ENCODE assay signal across 16 cellular contexts in the genomic region with DNA sequence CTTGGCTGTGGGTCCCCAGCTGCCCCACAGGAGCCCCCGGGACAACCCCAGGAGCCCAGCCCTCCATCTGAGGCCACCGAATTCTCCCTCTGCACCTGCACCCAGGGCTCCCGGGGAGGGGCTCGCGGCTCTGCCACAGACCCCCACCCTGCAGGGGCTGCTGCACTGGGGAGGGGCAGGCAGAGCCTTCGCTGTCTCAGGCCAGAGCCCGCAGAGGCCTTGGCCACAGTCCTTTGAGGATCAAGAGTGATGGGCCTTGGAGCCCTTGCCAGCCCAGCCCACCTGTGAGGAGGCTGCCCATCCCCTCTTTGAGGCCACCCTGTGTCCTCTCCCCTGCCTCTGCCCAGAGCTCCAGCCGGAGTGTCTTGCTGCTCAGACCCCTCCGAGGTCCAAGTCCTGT. TPM values are rescaled to one million over a fixed set of nuclear protein-coding genes. Genes with fewer than 3 reads are reported as not detected.
DNase-seq lines count a peak whose midpoint lies in the region; ATAC-seq and TF ChIP-seq lines count a peak whose summit lies in the region.
"Had no signal": no experiment of that assay in that cellular context is flagged by ENCODE, and none has a peak within 500 bp of the region (broad histone marks: within the 10 kb centered on the region; RNA-seq: fewer than 3 reads in every experiment).

No MANE protein-coding gene starts in this region.

- H3K9me3 Mint-ChIP-seq in stimulated activated effector memory CD8-positive, alpha-beta T cell treated with anti-CD3 and anti-CD28 coated beads, Interleukin-12 subunit alpha, Interleukin-12 subunit beta, amount 100 ng/mL, for 72 hours, result no peaks in the 10 kb centered on the region
- H3K9me3 Mint-ChIP-seq: activated T-cell treated with anti-CD3 and anti-CD28 coated beads, Interleukin-2, amount 50 U/mL, for 72 hours; stimulated activated naive CD8-positive, alpha-beta T cell treated with anti-CD3 and anti-CD28 coated beads, Interleukin-15, Interleukin-2, amounts not matched to agents 100 ng/mL and 50 ng/mL, for 24 hours had no signal

- H3K27me3 ChIP-seq in SK-N-SH (ENCODE audit: insufficient read depth), result no peaks in the 10 kb centered on the region
- peaks cover 4% of the 10 kb centered on the region; the same call in 1 of the 2 replicates for H3K27me3 ChIP-seq in OCI-LY3 (ENCODE audit: low read depth, low read length)
- H3K27me3 ChIP-seq in spleen (replicated peaks in 1 of 7), result peaks cover 10 to 81% (median 60%) of the 10 kb centered on the region in 7 donors

- H3K4me1 ChIP-seq in SK-N-SH (ENCODE audit: control insufficient read depth in 1 of 2, insufficient read depth in 2 of 2, low read depth in 1 of 2, low read length in 1 of 2) (peaks cover 0 to 12% of the 10 kb centered on the region in 2 experiments; a peak in 1 of 4 replicates), OCI-LY3 (ENCODE audit: low read length) (no peaks in the 10 kb centered on the region), spleen (peaks cover 5 to 14% (median 9%) of the 10 kb centered on the region in 6 donors), OCI-LY7 (ENCODE audit: insufficient read depth, low read length, poor library complexity, severe bottlenecking) (no peaks in the 10 kb centered on the region)
- H3K4me1 ChIP-seq: BE2C had no signal

- peaks cover 6% of the 10 kb centered on the region for H3K4me1 Mint-ChIP-seq in stimulated activated effector memory CD8-positive, alpha-beta T cell treated with anti-CD3 and anti-CD28 coated beads, Interleukin-12 subunit alpha, Interleukin-12 subunit beta, amount 100 ng/mL, for 72 hours
- H3K4me1 Mint-ChIP-seq: nephron had no signal

- TF ChIP-seq POLR2A in spleen (IDR thresholded peaks at IDR 0.05), result no peak

- POLR2A ChIA-PET in SK-N-SH (lab: Yijun Ruan, JAX), result interaction anchor here (0.8 to 1.3 kb wide), 2 partner anchors 35 to 70 kb away, joined by 3 to 6 read pairs; no protein-coding TSS in a partner anchor
- POLR2A ChIA-PET in OCI-LY7 (lab: Charles Lee), result no interaction called here

- peak overlapping the region; percentile 59 to 73; a peak in 2 of 4 replicates for H3K4me3 ChIP-seq in SK-N-SH (ENCODE audit: low read depth in 2 of 2, low read length in 1 of 2)
- no peak overlapping the region for H3K4me3 ChIP-seq in OCI-LY3 (ENCODE audit: low read length)
- no peak overlapping the region for H3K4me3 ChIP-seq in spleen
- H3K4me3 ChIP-seq in OCI-LY7 (ENCODE audit: low read depth, low read length, poor library complexity, severe bottlenecking), result no peak overlapping the region

- intact Hi-C loops in spleen (cut with DNase I; ENCODE audit: low total_unique reads), result no loop called here
- intact Hi-C loops in OCI-LY7 (cut with micrococcal nuclease; ENCODE audit: unreplicated experiment), result no loop called here

- no peak for TF ChIP-seq EP300 in SK-N-SH (IDR thresholded peaks at IDR 0.05; ENCODE audit: borderline replicate concordance in 1 of 2, low read depth in 1 of 2, low read length in 1 of 2)

- no TSS peak for BruUV-seq in OCI-LY7 (replicated peaks; lab: Mats Ljungman, UMichigan)

- CTCF ChIA-PET in SK-N-SH (lab: Yijun Ruan, JAX), result interaction anchor here (1.0 to 2.5 kb wide), 15 partner anchors 7 to 106 kb away, joined by 3 to 24 read pairs (median 5); partner anchors contain the start of gene NOC2L
- CTCF ChIA-PET in OCI-LY7 (lab: Charles Lee; ENCODE audit: unreplicated experiment), result no interaction called here

- H3K9me2 ChIP-seq in SK-N-SH (no peaks in the 10 kb centered on the region), OCI-LY7 (ENCODE audit: insufficient read depth, low read length) (no peaks in the 10 kb centered on the region)

- no peak for TF ChIP-seq RAD21 in SK-N-SH (IDR thresholded peaks at IDR 0.05; ENCODE audit: low read length)

- H3K27ac ChIP-seq in SK-N-SH (ENCODE audit: low read depth in 2 of 2, low read length in 1 of 2) (no peak overlapping the region), OCI-LY3 (ENCODE audit: low read length) (no peak overlapping the region), epithelial cell of prostate (peak overlapping the region; percentile 57), spleen (no peak overlapping the region), OCI-LY7 (ENCODE audit: low read depth, low read length, poor library complexity, severe bottlenecking) (no peak overlapping the region)
- H3K27ac ChIP-seq: tibial nerve had no signal

- H4K20me1 ChIP-seq in SK-N-SH (ENCODE audit: insufficient read depth) (no peaks in the 10 kb centered on the region), OCI-LY3 (ENCODE audit: insufficient read depth, low read length) (no peaks in the 10 kb centered on the region), OCI-LY7 (ENCODE audit: insufficient read depth, low read length) (no peaks in the 10 kb centered on the region; the same call in 1 of the 2 replicates)

- peaks cover 3% of the 10 kb centered on the region for H3F3A ChIP-seq in SK-N-SH (replicated peaks; ENCODE audit: insufficient read depth)

- no peaks in the 10 kb centered on the region for H3K9me3 ChIP-seq in SK-N-SH
- no peaks in the 10 kb centered on the region for H3K9me3 ChIP-seq in OCI-LY3 (ENCODE audit: insufficient read depth, low read length)
- H3K9me3 ChIP-seq in spleen, result no peaks in the 10 kb centered on the region
- no peaks in the 10 kb centered on the region for H3K9me3 ChIP-seq in OCI-LY7 (ENCODE audit: low read length)
- H3K9me3 ChIP-seq: BE2C, tibial nerve had no signal

- H2AFZ ChIP-seq in SK-N-SH (ENCODE audit: low read depth), result no peak overlapping the region
- no peak overlapping the region for H2AFZ ChIP-seq in OCI-LY3 (ENCODE audit: low read depth, low read length)
- H2AFZ ChIP-seq in OCI-LY7 (ENCODE audit: low read length), result no peak overlapping the region

- no peak overlapping the region for H3K27ac Mint-ChIP-seq in stimulated activated effector memory CD8-positive, alpha-beta T cell treated with anti-CD3 and anti-CD28 coated beads, Interleukin-12 subunit alpha, Interleukin-12 subunit beta, amount 100 ng/mL, for 72 hours
- H3K27ac Mint-ChIP-seq: activated naive CD8-positive, alpha-beta T cell; activated T-cell treated with anti-CD3 and anti-CD28 coated beads, Interleukin-2, amount 50 U/mL, for 72 hours; progenitor cell of endocrine pancreas; stimulated activated naive CD8-positive, alpha-beta T cell treated with anti-CD3 and anti-CD28 coated beads, Interleukin-15, Interleukin-2, amounts not matched to agents 100 ng/mL and 50 ng/mL, for 24 hours had no signal

- no peak for TF ChIP-seq CTCF in SK-N-SH (IDR thresholded peaks at IDR 0.05)
- no peak for TF ChIP-seq CTCF in OCI-LY3 (IDR thresholded peaks at IDR 0.05; ENCODE audit: low read depth, low read length)
- TF ChIP-seq CTCF in spleen (IDR thresholded peaks at IDR 0.05 in 8 of 11, conservative IDR thresholded peaks at IDR 0.05 in 3 of 11), result no peak
- no peak for TF ChIP-seq CTCF in OCI-LY7 (conservative IDR thresholded peaks at IDR 0.05; ENCODE audit: low read length)

- H3K9ac ChIP-seq in SK-N-SH, result no peak overlapping the region
- H3K9ac ChIP-seq in OCI-LY3 (ENCODE audit: low read length), result no peak overlapping the region

- H3K36me3 ChIP-seq in SK-N-SH (replicated peaks in 1 of 2; ENCODE audit: control insufficient read depth in 1 of 2, insufficient read depth in 2 of 2, low read length in 1 of 2) (no peaks in the 10 kb centered on the region), OCI-LY3 (replicated peaks; ENCODE audit: low read depth, low read length) (no peaks in the 10 kb centered on the region), spleen (no peaks in the 10 kb centered on the region), OCI-LY7 (ENCODE audit: insufficient read depth, low read length) (no peaks in the 10 kb centered on the region)
- H3K36me3 ChIP-seq: BE2C, tibial nerve had no signal

- DNase-seq in SK-N-SH (no peak), epithelial cell of prostate (ENCODE audit: low read depth, low spot score) (no peak), NCI-H524 (lab: John Stamatoyannopoulos, UW) (no peak), spleen (no peak), OCI-LY7 (ENCODE audit: low spot score) (no peak)
- no peak for DNase-seq in stimulated activated effector memory CD8-positive, alpha-beta T cell treated with anti-CD3 and anti-CD28 coated beads, Interleukin-12 subunit alpha, Interleukin-12 subunit beta, amount 100 ng/mL, for 72 hours (ENCODE audit: low spot score in 2 of 2)
- DNase-seq: NCI-H774 had no signal

- 77% methylated on average over 5 of the region's 9 CpGs for WGBS in SK-N-SH (ENCODE audit: low lambda C conversion rate)
- 58 to 76% (median 70%) methylated on average over 9 of the region's 9 CpGs for WGBS in spleen, 5 donors

- no peak for ATAC-seq in SK-N-SH treated with all-trans-retinoic acid at 6 μM for 48 hours
- ATAC-seq in stimulated activated effector memory CD8-positive, alpha-beta T cell treated with anti-CD3 and anti-CD28 coated beads, Interleukin-12 subunit alpha, Interleukin-12 subunit beta, amount 100 ng/mL, for 72 hours, result no peak

- no peaks in the 10 kb centered on the region for H3K79me2 ChIP-seq in SK-N-SH (ENCODE audit: insufficient read depth)
- H3K79me2 ChIP-seq in OCI-LY3 (ENCODE audit: low read length), result no peaks in the 10 kb centered on the region
- no peaks in the 10 kb centered on the region for H3K79me2 ChIP-seq in OCI-LY7 (ENCODE audit: insufficient read depth, low read depth, low read length)

- H3K4me2 ChIP-seq in SK-N-SH (peak overlapping the region; percentile 88), OCI-LY3 (ENCODE audit: low read length) (peak overlapping the region; percentile 92; the same call in 1 of the 2 replicates), OCI-LY7 (ENCODE audit: low read length) (no peak overlapping the region)

- H3K4me3 Mint-ChIP-seq in stimulated activated effector memory CD8-positive, alpha-beta T cell treated with anti-CD3 and anti-CD28 coated beads, Interleukin-12 subunit alpha, Interleukin-12 subunit beta, amount 100 ng/mL, for 72 hours, result peak overlapping the region; percentile 46
- H3K4me3 Mint-ChIP-seq: activated naive CD8-positive, alpha-beta T cell; stimulated activated naive CD8-positive, alpha-beta T cell treated with anti-CD3 and anti-CD28 coated beads, Interleukin-15, Interleukin-2, amounts not matched to agents 100 ng/mL and 50 ng/mL, for 24 hours had no signal

- H3K36me3 Mint-ChIP-seq in stimulated activated effector memory CD8-positive, alpha-beta T cell treated with anti-CD3 and anti-CD28 coated beads, Interleukin-12 subunit alpha, Interleukin-12 subunit beta, amount 100 ng/mL, for 72 hours, result no peaks in the 10 kb centered on the region
- H3K36me3 Mint-ChIP-seq: activated naive CD8-positive, alpha-beta T cell had no signal

RNA-seq across cellular contexts. Expression of gene PERM1, which starts 6.5 kb away (rescaled TPM):
- polyA plus RNA-seq in SK-N-SH (2012; rRNA removed), result 0.18 and 0.25 TPM in 2 replicates
- 0.13 and 0.18 TPM in 2 replicates for polyA plus RNA-seq in SK-N-SH (2012; cell fraction: cytosol; rRNA removed)
- 0.73 and 1.4 TPM in 2 replicates for polyA plus RNA-seq in SK-N-SH (2012; cell fraction: nucleus; rRNA removed)
- total RNA-seq in spleen, result under 1 TPM in 3 of 7 donors, not detected in 4; 0.39 to 0.85 (median 0.60) TPM
- under 1 TPM; 0.20 to 0.80 (median 0.21) TPM for polyA plus RNA-seq in spleen
- not detected in 2 replicates for total RNA-seq in OCI-LY7 (2014; rRNA removed; shearing (Covaris generic))
- total RNA-seq in OCI-LY7 (2022), result not detected in 2 replicates
- total RNA-seq: activated T-cell treated with anti-CD3 and anti-CD28 coated beads, Interleukin-2, amount 50 U/mL, for 72 hours; progenitor cell of endocrine pancreas had no signal

RNA-seq across cellular contexts. Expression of gene PLEKHN1, which starts 9.1 kb away (rescaled TPM):
- polyA plus RNA-seq in SK-N-SH (2012; rRNA removed) (not detected in 2 replicates), spleen (under 1 TPM; 0.17 to 0.80 (median 0.63) TPM)
- not detected in 2 replicates for polyA plus RNA-seq in SK-N-SH (2012; cell fraction: cytosol; rRNA removed)
- polyA plus RNA-seq in SK-N-SH (2012; cell fraction: nucleus; rRNA removed), result 0.13 and 0.25 TPM in 2 replicates
- total RNA-seq in spleen (1 to 10 TPM in 5 of 7 donors, under 1 TPM in 2; 0.65 to 2.2 (median 1.1) TPM), OCI-LY7 (2022) (not detected in 2 replicates)
- 0.05 TPM in 1 of 2 replicates, not detected in the other for total RNA-seq in OCI-LY7 (2014; rRNA removed; shearing (Covaris generic))

RNA-seq across cellular contexts. Expression of gene KLHL17, which starts 15.0 kb away (rescaled TPM):
- polyA plus RNA-seq in SK-N-SH (2012; rRNA removed) (27.3 and 28.1 TPM in 2 replicates), spleen (10 to 100 TPM; 14.1 to 31.6 (median 26.0) TPM)
- 3.6 and 5.7 TPM in 2 replicates for polyA plus RNA-seq in SK-N-SH (2012; cell fraction: cytosol; rRNA removed)
- 220 and 295 TPM in 2 replicates for polyA plus RNA-seq in SK-N-SH (2012; cell fraction: nucleus; rRNA removed)
- total RNA-seq in spleen (10 to 100 TPM; 12.0 to 21.5 (median 18.7) TPM), OCI-LY7 (2022) (23.3 and 24.2 TPM in 2 replicates)
- 20.7 and 21.7 TPM in 2 replicates for total RNA-seq in OCI-LY7 (2014; rRNA removed; shearing (Covaris generic))

RNA-seq across cellular contexts. Expression of gene NOC2L, which starts 16.3 kb away (rescaled TPM):
- 114 and 124 TPM in 2 replicates for polyA plus RNA-seq in SK-N-SH (2012; rRNA removed)
- polyA plus RNA-seq in SK-N-SH (2012; cell fraction: cytosol; rRNA removed), result 77.5 and 83.1 TPM in 2 replicates
- polyA plus RNA-seq in SK-N-SH (2012; cell fraction: nucleus; rRNA removed), result 214 and 215 TPM in 2 replicates
- 10 to 100 TPM; 26.2 to 61.1 (median 44.7) TPM for total RNA-seq in spleen
- polyA plus RNA-seq in spleen, result 10 to 100 TPM; 46.6 to 73.4 (median 52.8) TPM
- total RNA-seq in OCI-LY7 (2014; rRNA removed; shearing (Covaris generic)), result 77.9 and 84.0 TPM in 2 replicates
- total RNA-seq in OCI-LY7 (2022), result 72.1 and 99.0 TPM in 2 replicates

RNA-seq across cellular contexts. Expression of gene HES4, which starts 24.5 kb away (rescaled TPM):
- 4.2 and 4.7 TPM in 2 replicates for polyA plus RNA-seq in SK-N-SH (2012; rRNA removed)
- 0.26 and 0.32 TPM in 2 replicates for polyA plus RNA-seq in SK-N-SH (2012; cell fraction: cytosol; rRNA removed)
- polyA plus RNA-seq in SK-N-SH (2012; cell fraction: nucleus; rRNA removed), result 43.9 and 52.7 TPM in 2 replicates
- 10 to 100 TPM in 5 of 7 donors, 1 to 10 TPM in 2; 3.8 to 39.0 (median 15.4) TPM for total RNA-seq in spleen
- 10 to 100 TPM; 20.8 to 64.3 (median 27.8) TPM for polyA plus RNA-seq in spleen
- not detected in 2 replicates for total RNA-seq in OCI-LY7 (2014; rRNA removed; shearing (Covaris generic))
- total RNA-seq in OCI-LY7 (2022), result not detected in 2 replicates

Comparison
In these comparisons a context has a peak if more than half of its experiments do, and no peak if none do; other contexts are left out.
1. H3K4me3 ChIP-seq: peak in SK-N-SH (2 of 2); none in OCI-LY3 (single experiment), spleen (0 of 8) and OCI-LY7 (single experiment).